In the genomic region with DNA sequence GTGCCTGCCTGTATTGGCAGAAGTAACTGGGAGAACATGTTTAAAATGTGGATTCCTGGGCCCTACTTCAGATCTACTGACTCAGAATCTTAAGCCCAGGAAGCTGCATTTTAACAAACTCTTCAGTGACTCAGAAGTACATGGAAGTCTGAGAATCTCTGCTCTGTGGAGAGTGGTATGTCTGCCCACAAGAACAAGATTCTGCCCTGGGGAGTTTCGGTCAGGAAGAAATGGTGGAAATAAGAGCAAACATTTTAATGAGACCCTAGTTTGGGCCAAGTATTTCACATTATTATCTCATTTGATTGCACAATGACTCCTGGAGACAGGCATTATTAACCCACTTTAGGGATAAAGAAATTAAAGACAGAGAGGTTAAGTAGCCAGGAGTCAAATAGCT, we compare ENCODE assay signal across 1 cellular context.
A peak's percentile ranks its signal among the peaks of the same experiment; 100 is the strongest.
TF ChIP-seq lines count a peak whose summit lies in the region.

No MANE protein-coding gene starts in this region.

TF ChIP-seq in HepG2, 621 proteins besides CTCF, POLR2A, EP300 and RAD21:
- TF ChIP-seq CEBPB (IDR thresholded peaks at IDR 0.05; ENCODE audit: borderline replicate concordance, low read depth, low read length) (peak; percentile 37; the same call in 1 of the 2 replicates), ERF (CRISPR knock-in tag; IDR thresholded peaks at IDR 0.05) (no peak)
